ENCODE assay signal across 8 cellular contexts in genomic region chr11:67465190-67465522, GRCh38. TPM values are rescaled to one million over a fixed set of nuclear protein-coding genes. Genes with fewer than 3 reads are reported as not detected.
A peak's percentile ranks its signal among the peaks of the same experiment; 100 is the strongest.
DNase-seq lines count a peak whose midpoint lies in the region; FAIRE-seq and TF ChIP-seq lines count a peak whose summit lies in the region.

No MANE protein-coding gene starts in this region.

- H3K27ac ChIP-seq in OCI-LY3 (ENCODE audit: low read length) = peak overlapping the region; percentile 73
- H3K27ac ChIP-seq in endothelial cell of umbilical vein (ENCODE audit: insufficient read depth, low read depth, low read length) = peak overlapping the region; percentile 30

- dilution Hi-C loops in endothelial cell of umbilical vein (cut with MboI; ENCODE audit: extremely low pct_ligation_motif_present, low sequenced_read_pairs) = no loop called here

- H3K4me1 Mint-ChIP-seq in Calu3 (ENCODE audit: low read depth, unreplicated experiment) = peaks cover 35% of the 10 kb centered on the region
- H3K4me1 Mint-ChIP-seq in osteocyte (ENCODE audit: unreplicated experiment) = peaks cover 33% of the 10 kb centered on the region

- H3K9me3 Mint-ChIP-seq in Calu3 (ENCODE audit: low read depth, unreplicated experiment) = no peaks in the 10 kb centered on the region
- H3K9me3 Mint-ChIP-seq in osteocyte (ENCODE audit: unreplicated experiment) = no peaks in the 10 kb centered on the region

- no peak for TF ChIP-seq CTCF in Calu3 (IDR thresholded peaks at IDR 0.05; ENCODE audit: unreplicated experiment)
- no peak for TF ChIP-seq CTCF in OCI-LY3 (IDR thresholded peaks at IDR 0.05; ENCODE audit: low read depth, low read length)
- TF ChIP-seq CTCF in endothelial cell of umbilical vein (IDR thresholded peaks at IDR 0.05; ENCODE audit: extremely low read depth in 1 of 2, insufficient read depth in 1 of 2, low read depth in 1 of 2, low read length in 2 of 2) = no peak
- no peak for TF ChIP-seq CTCF in osteocyte (IDR thresholded peaks at IDR 0.05)

- H3K27ac Mint-ChIP-seq in Calu3 (ENCODE audit: unreplicated experiment) (peak overlapping the region; percentile 91), osteocyte (ENCODE audit: unreplicated experiment) (peak overlapping the region; percentile 76)

- H3K9ac ChIP-seq in OCI-LY3 (ENCODE audit: low read length) (peak overlapping the region; percentile 95), endothelial cell of umbilical vein (replicated peaks; ENCODE audit: extremely low read depth, insufficient read depth, low read length) (peak overlapping the region; percentile 12)

- H4K20me1 ChIP-seq in OCI-LY3 (ENCODE audit: insufficient read depth, low read length) (no peaks in the 10 kb centered on the region), endothelial cell of umbilical vein (replicated peaks; ENCODE audit: control insufficient read depth, extremely low read depth, insufficient read depth, low read length) (no peaks in the 10 kb centered on the region)

- POLR2A ChIA-PET in endothelial cell of umbilical vein (lab: Charles Lee) = no interaction called here

- no peaks in the 10 kb centered on the region for H3K27me3 ChIP-seq in OCI-LY3 (ENCODE audit: low read depth, low read length)
- no peaks in the 10 kb centered on the region for H3K27me3 ChIP-seq in endothelial cell of umbilical vein (ENCODE audit: control insufficient read depth in 2 of 2, insufficient read depth in 2 of 2, low read length in 2 of 2)

- H3K4me3 ChIP-seq in OCI-LY3 (ENCODE audit: low read length) = peak overlapping the region; percentile 90
- H3K4me3 ChIP-seq in endothelial cell of umbilical vein (replicated peaks in 1 of 3; ENCODE audit: insufficient read depth in 1 of 3, low read depth in 1 of 3, low read length in 3 of 3) = peak overlapping the region; percentile 25 to 64 (median 41)

- peak; percentile 11 for TF ChIP-seq POLR2A in endothelial cell of umbilical vein (IDR thresholded peaks at IDR 0.05; ENCODE audit: low read depth, low read length)

- H3K9me1 ChIP-seq in endothelial cell of umbilical vein (replicated peaks; ENCODE audit: control insufficient read depth, extremely low read depth, insufficient read depth, low read length) = no peaks in the 10 kb centered on the region

- H3K36me3 Mint-ChIP-seq in Calu3 (ENCODE audit: insufficient read depth, unreplicated experiment) (peaks cover 63% of the 10 kb centered on the region), osteocyte (ENCODE audit: unreplicated experiment) (no peaks in the 10 kb centered on the region)

- no peak for FAIRE-seq in endothelial cell of umbilical vein (lab: Jason Lieb, UNC)

- H3K36me3 ChIP-seq in OCI-LY3 (replicated peaks; ENCODE audit: low read depth, low read length) (no peaks in the 10 kb centered on the region), endothelial cell of umbilical vein (ENCODE audit: control insufficient read depth in 2 of 2, extremely low read depth in 1 of 2, insufficient read depth in 2 of 2, low read length in 2 of 2) (no peaks in the 10 kb centered on the region)

- CTCF ChIA-PET in Calu3 (lab: Charles Lee) = interaction anchor here (0.6 to 1.0 kb wide), 3 partner anchors 13 to 17 kb away, joined by 4 to 8 read pairs (median 6); partner anchors contain the start of gene GPR152
- CTCF ChIA-PET in endothelial cell of umbilical vein (lab: Charles Lee) = interaction anchor here (0.8 kb wide), 1 partner anchor 63 kb away, joined by 4 read pairs; the partner anchor contains the start of gene PPP1CA

- H3K27me3 Mint-ChIP-seq in Calu3 (ENCODE audit: unreplicated experiment) (no peaks in the 10 kb centered on the region), osteocyte (ENCODE audit: unreplicated experiment) (no peaks in the 10 kb centered on the region)

- H2AFZ ChIP-seq in OCI-LY3 (ENCODE audit: low read depth, low read length) = no peak overlapping the region
- no peak overlapping the region for H2AFZ ChIP-seq in endothelial cell of umbilical vein (ENCODE audit: low read depth, low read length)

- intact Hi-C loops in Calu3 (cut with micrococcal nuclease; ENCODE audit: unreplicated experiment) = no loop called here
- intact Hi-C loops in endothelial cell of umbilical vein (cut with micrococcal nuclease) = loop anchor here (2.0 to 5.0 kb wide), 2 partner anchors 44 to 97 kb away; no protein-coding TSS in a partner anchor

- H3K9me3 ChIP-seq in OCI-LY3 (ENCODE audit: insufficient read depth, low read length) = no peaks in the 10 kb centered on the region
- H3K9me3 ChIP-seq in endothelial cell of umbilical vein (replicated peaks; ENCODE audit: control insufficient read depth, insufficient read depth, low read length) = no peaks in the 10 kb centered on the region

- H3K4me1 ChIP-seq in OCI-LY3 (ENCODE audit: low read length) = peaks cover 40% of the 10 kb centered on the region
- H3K4me1 ChIP-seq in endothelial cell of umbilical vein (ENCODE audit: control insufficient read depth, extremely low read depth, insufficient read depth, low read length) = peaks cover 19% of the 10 kb centered on the region

- H3K4me3 Mint-ChIP-seq in Calu3 (ENCODE audit: low read depth, unreplicated experiment) (peak overlapping the region; percentile 94), osteocyte (ENCODE audit: unreplicated experiment) (peak overlapping the region; percentile 80)

- H3K79me2 ChIP-seq in OCI-LY3 (ENCODE audit: low read length) = peaks cover 15% of the 10 kb centered on the region
- H3K79me2 ChIP-seq in endothelial cell of umbilical vein (ENCODE audit: control insufficient read depth, insufficient read depth, low read length) = no peaks in the 10 kb centered on the region

- peak overlapping the region; percentile 91 for H3K4me2 ChIP-seq in OCI-LY3 (ENCODE audit: low read length)
- H3K4me2 ChIP-seq in endothelial cell of umbilical vein (ENCODE audit: insufficient read depth, low read length) = peak overlapping the region; percentile 68

- TSS peak; percentile 69 for BruUV-seq in Calu3 (replicated peaks; lab: Mats Ljungman, UMichigan)
- no TSS peak for BruUV-seq in endothelial cell of umbilical vein (replicated peaks; lab: Mats Ljungman, UMichigan)

- DNase-seq in Calu3 = no peak
- DNase-seq in endothelial cell of umbilical vein (ENCODE audit: low read depth, low spot score) = no peak
- no peak for DNase-seq in osteocyte (ENCODE audit: extremely low spot score, unreplicated experiment)
- no peak for DNase-seq in stimulated activated CD4-positive, alpha-beta T cell treated with anti-CD3 and anti-CD28 coated beads, Interleukin-4, amount 100 ng/mL, for 1 hour
- DNase-seq in iPS-NIHi11 (ENCODE audit: low spot score) = no peak
- DNase-seq in medulla oblongata (ENCODE audit: extremely low spot score) = no peak
- no peak for DNase-seq in cerebellar nuclear complex (lab: John Stamatoyannopoulos, UW)

RNA-seq across cellular contexts. Expression of gene TMEM134, which starts 3.9 kb away (rescaled TPM):
- 31.9 and 33.2 TPM in 2 replicates for total RNA-seq in Calu3 (2022)
- total RNA-seq in endothelial cell of umbilical vein = 33.4 and 41.6 TPM in 2 replicates
- 207 and 213 TPM in 2 replicates for polyA plus RNA-seq in endothelial cell of umbilical vein
- 64.6 and 78.8 TPM in 2 replicates for polyA plus RNA-seq in endothelial cell of umbilical vein (2011; cell fraction: cytosol; rRNA removed)
- 39.9 and 47.6 TPM in 2 replicates for polyA plus RNA-seq in endothelial cell of umbilical vein (2011; cell fraction: nucleus; rRNA removed)
- 20.8 and 34.4 TPM in 2 replicates for polyA plus RNA-seq in endothelial cell of umbilical vein (2012)
- polyA minus RNA-seq in endothelial cell of umbilical vein = 8.6 and 14.8 TPM in 2 replicates
- polyA minus RNA-seq in endothelial cell of umbilical vein (2011; cell fraction: cytosol; rRNA and poly(A)+ RNA removed) = 9.0 TPM
- 9.4 and 9.9 TPM in 2 replicates for polyA minus RNA-seq in endothelial cell of umbilical vein (2011; cell fraction: nucleus; rRNA and poly(A)+ RNA removed)
- total RNA-seq in osteocyte = 51.4 and 54.5 TPM in 2 replicates

RNA-seq across cellular contexts. Expression of gene CABP4, which starts 10.0 kb away (rescaled TPM):
- total RNA-seq in Calu3 (2022) = 24.8 and 25.4 TPM in 2 replicates
- total RNA-seq in endothelial cell of umbilical vein = 4.2 and 5.0 TPM in 2 replicates
- polyA plus RNA-seq in endothelial cell of umbilical vein = 2.4 and 2.6 TPM in 2 replicates
- 1.1 and 1.8 TPM in 2 replicates for polyA plus RNA-seq in endothelial cell of umbilical vein (2011; cell fraction: cytosol; rRNA removed)
- 5.6 and 7.4 TPM in 2 replicates for polyA plus RNA-seq in endothelial cell of umbilical vein (2011; cell fraction: nucleus; rRNA removed)
- polyA plus RNA-seq in endothelial cell of umbilical vein (2012) = 0.92 and 1.3 TPM in 2 replicates
- 1.5 and 2.2 TPM in 2 replicates for polyA minus RNA-seq in endothelial cell of umbilical vein
- not detected for polyA minus RNA-seq in endothelial cell of umbilical vein (2011; cell fraction: cytosol; rRNA and poly(A)+ RNA removed)
- 1.3 and 2.7 TPM in 2 replicates for polyA minus RNA-seq in endothelial cell of umbilical vein (2011; cell fraction: nucleus; rRNA and poly(A)+ RNA removed)
- total RNA-seq in osteocyte = 0.35 TPM in 1 of 2 replicates, not detected in the other

RNA-seq across cellular contexts. Expression of gene GPR152, which starts 12.6 kb away (rescaled TPM):
- total RNA-seq in Calu3 (2022) = not detected in 2 replicates
- not detected in 2 replicates for total RNA-seq in endothelial cell of umbilical vein
- polyA plus RNA-seq in endothelial cell of umbilical vein = not detected in 2 replicates
- not detected in 2 replicates for polyA plus RNA-seq in endothelial cell of umbilical vein (2011; cell fraction: cytosol; rRNA removed)
- polyA plus RNA-seq in endothelial cell of umbilical vein (2011; cell fraction: nucleus; rRNA removed) = not detected in 2 replicates
- polyA plus RNA-seq in endothelial cell of umbilical vein (2012) = not detected in 2 replicates
- not detected in 2 replicates for polyA minus RNA-seq in endothelial cell of umbilical vein
- not detected for polyA minus RNA-seq in endothelial cell of umbilical vein (2011; cell fraction: cytosol; rRNA and poly(A)+ RNA removed)
- not detected in 2 replicates for polyA minus RNA-seq in endothelial cell of umbilical vein (2011; cell fraction: nucleus; rRNA and poly(A)+ RNA removed)
- not detected in 2 replicates for total RNA-seq in osteocyte

RNA-seq across cellular contexts. Expression of gene AIP, which starts 17.7 kb away (rescaled TPM):
- total RNA-seq in Calu3 (2022) = 44.0 and 48.4 TPM in 2 replicates
- 46.3 and 46.5 TPM in 2 replicates for total RNA-seq in endothelial cell of umbilical vein
- 114 and 130 TPM in 2 replicates for polyA plus RNA-seq in endothelial cell of umbilical vein
- polyA plus RNA-seq in endothelial cell of umbilical vein (2011; cell fraction: cytosol; rRNA removed) = 96.3 and 116 TPM in 2 replicates
- 47.5 and 54.7 TPM in 2 replicates for polyA plus RNA-seq in endothelial cell of umbilical vein (2011; cell fraction: nucleus; rRNA removed)
- polyA plus RNA-seq in endothelial cell of umbilical vein (2012) = 41.7 and 70.3 TPM in 2 replicates
- 36.3 and 37.4 TPM in 2 replicates for polyA minus RNA-seq in endothelial cell of umbilical vein
- 66.7 TPM for polyA minus RNA-seq in endothelial cell of umbilical vein (2011; cell fraction: cytosol; rRNA and poly(A)+ RNA removed)
- polyA minus RNA-seq in endothelial cell of umbilical vein (2011; cell fraction: nucleus; rRNA and poly(A)+ RNA removed) = 8.5 and 15.0 TPM in 2 replicates
- 76.5 and 79.9 TPM in 2 replicates for total RNA-seq in osteocyte

RNA-seq across cellular contexts. Expression of gene CORO1B, which starts 21.9 kb away (rescaled TPM):
- total RNA-seq in Calu3 (2022) (103 and 116 TPM in 2 replicates), endothelial cell of umbilical vein (126 and 142 TPM in 2 replicates), osteocyte (114 and 116 TPM in 2 replicates)
- polyA plus RNA-seq in endothelial cell of umbilical vein = 197 and 236 TPM in 2 replicates
- 119 and 178 TPM in 2 replicates for polyA plus RNA-seq in endothelial cell of umbilical vein (2011; cell fraction: cytosol; rRNA removed)
- polyA plus RNA-seq in endothelial cell of umbilical vein (2011; cell fraction: nucleus; rRNA removed) = 136 and 160 TPM in 2 replicates
- polyA plus RNA-seq in endothelial cell of umbilical vein (2012) = 77.0 and 130 TPM in 2 replicates
- 97.2 and 116 TPM in 2 replicates for polyA minus RNA-seq in endothelial cell of umbilical vein
- polyA minus RNA-seq in endothelial cell of umbilical vein (2011; cell fraction: cytosol; rRNA and poly(A)+ RNA removed) = 59.2 TPM
- 36.0 and 65.5 TPM in 2 replicates for polyA minus RNA-seq in endothelial cell of umbilical vein (2011; cell fraction: nucleus; rRNA and poly(A)+ RNA removed)
